Comparison of ENCODE assay signal across 21 cellular contexts in the genomic region with DNA sequence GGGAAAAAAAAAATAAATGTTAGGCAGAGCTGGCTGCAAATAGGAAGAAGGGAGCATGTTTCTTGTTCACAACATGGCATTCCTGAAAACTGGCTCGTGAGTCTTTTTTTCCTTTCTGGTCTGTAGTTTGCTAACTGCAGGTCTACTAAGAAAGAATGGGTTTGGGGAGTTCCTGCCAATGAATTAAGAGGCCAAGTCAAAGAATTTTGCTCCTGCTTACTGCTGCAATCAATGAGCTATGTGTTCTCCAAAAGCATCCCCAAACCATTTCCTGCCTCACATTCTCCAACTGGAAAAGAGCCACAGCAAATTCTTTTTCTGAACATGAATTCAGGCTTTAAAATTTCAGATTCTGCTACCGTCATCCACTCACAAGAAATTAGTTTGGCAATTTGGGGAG.
"Had no signal": no experiment of that assay in that cellular context is flagged by ENCODE, and none has a peak within 500 bp of the region (broad histone marks: within the 10 kb centered on the region; RNA-seq: fewer than 3 reads in every experiment).

No MANE protein-coding gene starts in this region.

- H3K27ac ChIP-seq: prostate gland, right atrium auricular region, skin epidermis, vagina, VCaP had no signal

- H3K36me3 ChIP-seq: prostate gland, right atrium auricular region, vagina had no signal

- H3K4me1 Mint-ChIP-seq: activated naive CD4-positive, alpha-beta T cell treated with anti-CD3 and anti-CD28 coated beads, Interleukin-2, amount 10 ng/mL, durations not matched to agents 7 days and 5 days; naive B cell had no signal

- H3K36me3 Mint-ChIP-seq: activated naive CD4-positive, alpha-beta T cell treated with anti-CD3 and anti-CD28 coated beads, Interleukin-2, amount 10 ng/mL, durations not matched to agents 7 days and 5 days; naive B cell had no signal

- H3K27ac Mint-ChIP-seq: activated naive CD4-positive, alpha-beta T cell treated with anti-CD3 and anti-CD28 coated beads, Interleukin-2, amount 10 ng/mL, durations not matched to agents 7 days and 5 days; activated naive CD8-positive, alpha-beta T cell treated with anti-CD3 and anti-CD28 coated beads, Interleukin-2, amount 50 U/mL, for 24 hours; effector memory CD8-positive, alpha-beta T cell; naive B cell; stimulated activated naive CD8-positive, alpha-beta T cell treated with anti-CD3 and anti-CD28 coated beads, Interleukin-15, amount 100 ng/mL, for 72 hours; T-helper 1 cell treated with Interleukin-12 subunit alpha and Interleukin-12 subunit beta and Interleukin-4 antibody, amounts not matched to agents 30 μg/mL and 1 μg/mL, for 36 hours had no signal

- H3K27me3 ChIP-seq: right atrium auricular region, vagina had no signal

- DNase-seq: activated CD4-positive, CD25-positive, alpha-beta regulatory T cell treated with anti-CD3 and anti-CD28 coated beads, Interleukin-2, amount 50 U/mL, for 72 hours; activated CD8-positive, alpha-beta memory T cell treated with anti-CD3 and anti-CD28 coated beads for 24 hours; activated CD8-positive, alpha-beta memory T cell treated with anti-CD3 and anti-CD28 coated beads, Interleukin-2, amount 50 U/mL, for 48 hours; activated effector memory CD4-positive, alpha-beta T cell treated with Interleukin-2 at 50 U/mL for 16 hours; activated naive CD4-positive, alpha-beta T cell treated with anti-CD3 and anti-CD28 coated beads, Interleukin-2, amount 10 ng/mL, durations not matched to agents 7 days and 5 days; activated naive CD8-positive, alpha-beta T cell treated with anti-CD3 and anti-CD28 coated beads, Interleukin-2, amount 50 U/mL, for 24 hours; activated T-cell treated with anti-CD3 and anti-CD28 coated beads, Interleukin-2, amount 50 U/mL, for 48 hours; cerebellar nuclear complex; dermis blood vessel endothelial cell; effector memory CD8-positive, alpha-beta T cell; left ventricle myocardium superior; naive B cell; stimulated activated naive CD8-positive, alpha-beta T cell treated with anti-CD3 and anti-CD28 coated beads, Interleukin-15, amount 100 ng/mL, for 72 hours; trophoblast cell had no signal

- H3K4me3 Mint-ChIP-seq: activated naive CD4-positive, alpha-beta T cell treated with anti-CD3 and anti-CD28 coated beads, Interleukin-2, amount 10 ng/mL, durations not matched to agents 7 days and 5 days; activated naive CD8-positive, alpha-beta T cell treated with anti-CD3 and anti-CD28 coated beads, Interleukin-2, amount 50 U/mL, for 24 hours; effector memory CD8-positive, alpha-beta T cell; naive B cell; neural crest cell; stimulated activated naive CD8-positive, alpha-beta T cell treated with anti-CD3 and anti-CD28 coated beads, Interleukin-15, amount 100 ng/mL, for 72 hours; T-helper 1 cell treated with Interleukin-12 subunit alpha and Interleukin-12 subunit beta and Interleukin-4 antibody, amounts not matched to agents 30 μg/mL and 1 μg/mL, for 36 hours had no signal

- H3K9me3 ChIP-seq: prostate gland, right atrium auricular region, vagina had no signal

- H3K27me3 Mint-ChIP-seq: activated naive CD4-positive, alpha-beta T cell treated with anti-CD3 and anti-CD28 coated beads, Interleukin-2, amount 10 ng/mL, durations not matched to agents 7 days and 5 days; activated naive CD8-positive, alpha-beta T cell treated with anti-CD3 and anti-CD28 coated beads, Interleukin-2, amount 50 U/mL, for 24 hours; naive B cell had no signal

- H3K4me3 ChIP-seq: prostate gland, right atrium auricular region, skin epidermis, vagina had no signal

- H3K9me3 Mint-ChIP-seq: activated naive CD4-positive, alpha-beta T cell treated with anti-CD3 and anti-CD28 coated beads, Interleukin-2, amount 10 ng/mL, durations not matched to agents 7 days and 5 days; activated naive CD8-positive, alpha-beta T cell treated with anti-CD3 and anti-CD28 coated beads, Interleukin-2, amount 50 U/mL, for 24 hours; effector memory CD8-positive, alpha-beta T cell; naive B cell; neural crest cell; stimulated activated naive CD8-positive, alpha-beta T cell treated with anti-CD3 and anti-CD28 coated beads, Interleukin-15, amount 100 ng/mL, for 72 hours; T-helper 1 cell treated with Interleukin-12 subunit alpha and Interleukin-12 subunit beta and Interleukin-4 antibody, amounts not matched to agents 30 μg/mL and 1 μg/mL, for 36 hours had no signal

- H3K4me1 ChIP-seq: prostate gland, right atrium auricular region, vagina had no signal

- ATAC-seq: activated naive CD8-positive, alpha-beta T cell treated with anti-CD3 and anti-CD28 coated beads, Interleukin-2, amount 50 U/mL, for 24 hours; effector memory CD8-positive, alpha-beta T cell; left ventricle myocardium superior; stimulated activated naive CD8-positive, alpha-beta T cell treated with anti-CD3 and anti-CD28 coated beads, Interleukin-15, amount 100 ng/mL, for 72 hours had no signal
